11 cellular contexts compared by ENCODE assay signal in genomic region chr10:113015201-113015600, GRCh38.
"Had no signal": no experiment of that assay in that cellular context is flagged by ENCODE, and none has a peak within 500 bp of the region (broad histone marks: within the 10 kb centered on the region; RNA-seq: fewer than 3 reads in every experiment).

No MANE protein-coding gene starts in this region.

- H3K27ac ChIP-seq: brain microvascular endothelial cell, coronary artery, neural progenitor cell, pancreas, spleen had no signal

- FAIRE-seq: islet of Langerhans, pancreas had no signal

- DNase-seq: activated naive CD8-positive, alpha-beta T cell treated with anti-CD3 and anti-CD28 coated beads, Interleukin-2, amount 10 ng/mL, durations not matched to agents 7 days and 5 days; anterior cingulate cortex; brain microvascular endothelial cell; mammary epithelial cell; naive B cell; pancreas; spleen; stimulated activated naive CD8-positive, alpha-beta T cell treated with anti-CD3 and anti-CD28 coated beads, Interleukin-15, amount 100 ng/mL, for 72 hours had no signal

- H3K27me3 ChIP-seq: brain microvascular endothelial cell, neural progenitor cell, pancreas, spleen had no signal

- H3K9me3 ChIP-seq: pancreas, spleen had no signal

- H3K4me3 ChIP-seq: coronary artery, neural progenitor cell, pancreas, spleen had no signal

- H3K36me3 ChIP-seq: brain microvascular endothelial cell, neural progenitor cell, pancreas, spleen had no signal
